Comparison of ENCODE assay signal across 1 cellular context in genomic region chr1:29793101-29793546, GRCh38.
A peak's percentile ranks its signal among the peaks of the same experiment; 100 is the strongest.
TF ChIP-seq lines count a peak whose summit lies in the region.

No MANE protein-coding gene starts in this region.

TF ChIP-seq in K562, 482 proteins besides CTCF, POLR2A, EP300 and RAD21 (continued from another document and continues in another):
- no peak for TF ChIP-seq ZNF175 (CRISPR knock-in tag; IDR thresholded peaks at IDR 0.05; ENCODE audit: low read depth)
- TF ChIP-seq MLLT1 (IDR thresholded peaks at IDR 0.05), result no peak
- TF ChIP-seq E4F1 (CRISPR knock-in tag; IDR thresholded peaks at IDR 0.05; ENCODE audit: borderline replicate concordance), result no peak
- no peak for TF ChIP-seq ZNF589 (CRISPR knock-in tag; IDR thresholded peaks at IDR 0.05; ENCODE audit: low read depth)
- no peak for TF ChIP-seq E2F6 (IDR thresholded peaks at IDR 0.05; ENCODE audit: borderline replicate concordance in 1 of 2, extremely low read depth in 1 of 2, insufficient read depth in 1 of 2, insufficient read length in 1 of 2, low read depth in 1 of 2, low read length in 1 of 2, poor library complexity in 1 of 2, severe bottlenecking in 1 of 2)
- TF ChIP-seq CEBPG (CRISPR knock-in tag; IDR thresholded peaks at IDR 0.05), result peak; percentile 97
- peak; percentile 96 to 99 for TF ChIP-seq CEBPG (tag; conservative IDR thresholded peaks at IDR 0.05 in 1 of 2, IDR thresholded peaks at IDR 0.05 in 1 of 2)
- no peak for TF ChIP-seq CHD7 (IDR thresholded peaks at IDR 0.05; ENCODE audit: low read depth, low read length)
- no peak for TF ChIP-seq BMI1 (IDR thresholded peaks at IDR 0.05; ENCODE audit: low read length)
- TF ChIP-seq ZNF24 (IDR thresholded peaks at IDR 0.05), result no peak
- TF ChIP-seq CAMTA2 (CRISPR knock-in tag; conservative IDR thresholded peaks at IDR 0.05), result no peak
- TF ChIP-seq WHSC1 (IDR thresholded peaks at IDR 0.05; ENCODE audit: low read length), result no peak
- TF ChIP-seq NR2C2 (CRISPR knock-in tag; IDR thresholded peaks at IDR 0.05), result no peak
- TF ChIP-seq NR2C2 (tag; IDR thresholded peaks at IDR 0.05), result no peak
- no peak for TF ChIP-seq REST (CRISPR knock-in tag; IDR thresholded peaks at IDR 0.05; ENCODE audit: low read depth)
- no peak for TF ChIP-seq NFXL1 (CRISPR knock-in tag; IDR thresholded peaks at IDR 0.05)
- no peak for TF ChIP-seq TGIF2 (CRISPR knock-in tag; IDR thresholded peaks at IDR 0.05)
- TF ChIP-seq MTF1 (CRISPR knock-in tag; IDR thresholded peaks at IDR 0.05; ENCODE audit: borderline replicate concordance), result no peak
- no peak for TF ChIP-seq ZNF311 (CRISPR knock-in tag; IDR thresholded peaks at IDR 0.05)
- no peak for TF ChIP-seq ZKSCAN3 (CRISPR knock-in tag; IDR thresholded peaks at IDR 0.05)
- TF ChIP-seq PYGO2 (tag; IDR thresholded peaks at IDR 0.05), result no peak
- no peak for TF ChIP-seq ZFP91 (CRISPR knock-in tag; IDR thresholded peaks at IDR 0.05)
- no peak for TF ChIP-seq YBX1 (IDR thresholded peaks at IDR 0.05)
- TF ChIP-seq CEBPB (tag; IDR thresholded peaks at IDR 0.05), result peak; percentile 98
- no peak for TF ChIP-seq ZNF121 (CRISPR knock-in tag; conservative IDR thresholded peaks at IDR 0.05)
- TF ChIP-seq JUN (IDR thresholded peaks at IDR 0.05; ENCODE audit: borderline replicate concordance, low read depth, low read length), result no peak
- TF ChIP-seq JUN (CRISPR knock-in tag; IDR thresholded peaks at IDR 0.05; ENCODE audit: borderline replicate concordance), result no peak
- no peak for TF ChIP-seq PRDM10 (IDR thresholded peaks at IDR 0.05; ENCODE audit: partially characterized antibody)
- no peak for TF ChIP-seq MLX (CRISPR knock-in tag; conservative IDR thresholded peaks at IDR 0.05)
